9 cellular contexts compared by ENCODE assay signal in the genomic region with DNA sequence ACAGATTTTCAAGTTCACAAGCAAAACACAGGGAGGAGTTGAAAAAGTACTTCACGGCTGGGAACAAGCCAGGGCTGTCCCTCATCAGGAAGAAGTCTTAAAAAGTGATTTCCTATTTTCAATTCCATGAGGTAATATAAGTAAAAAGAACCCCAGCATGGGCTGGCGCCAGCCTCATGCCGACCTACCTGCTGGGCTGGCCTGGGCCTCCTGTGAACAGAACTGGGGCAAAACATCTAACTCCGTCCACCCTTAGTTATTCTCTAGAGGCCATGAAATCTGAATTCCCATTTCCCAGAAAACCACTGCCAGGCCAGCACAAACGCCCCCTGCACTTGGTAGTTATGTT.
DNase-seq lines count a peak whose midpoint lies in the region; ATAC-seq and TF ChIP-seq lines count a peak whose summit lies in the region.
"Had no signal": no experiment of that assay in that cellular context is flagged by ENCODE, and none has a peak within 500 bp of the region (broad histone marks: within the 10 kb centered on the region; RNA-seq: fewer than 3 reads in every experiment).

No MANE protein-coding gene starts in this region.

- DNase-seq in heart right ventricle (peak in 1 of 2 donors; percentile 48), cardiac septum (ENCODE audit: low spot score) (no peak), neural crest cell (ENCODE audit: low read depth, low spot score) (no peak), midbrain (lab: John Stamatoyannopoulos, UW) (no peak), HAP-1 (ENCODE audit: low spot score in 2 of 2) (no peak)
- DNase-seq: Calu3 had no signal

- H3K27me3 Mint-ChIP-seq in neural crest cell (ENCODE audit: low read depth): no peaks in the 10 kb centered on the region

- peaks cover 16% of the 10 kb centered on the region for H3K36me3 Mint-ChIP-seq in neural crest cell (ENCODE audit: low read depth)

- H3K4me3 ChIP-seq in heart right ventricle (peak overlapping the region in 1 of 10 donors; percentile 2), duodenal mucosa (ENCODE audit: low read depth in 1 of 2, low read length in 2 of 2) (peak overlapping the region in 1 of 2 donors; percentile 19), HAP-1 (no peak overlapping the region)

- intact Hi-C loops in heart right ventricle (cut with DNase I): loop anchor here in 7 of 10 donors (2.0 to 10.0 kb wide), 6 partner anchors 36 to 154 kb away; a partner anchor contains a TSS
- intact Hi-C loops in cardiac septum (cut with DNase I): loop anchor here (2.0 to 5.0 kb wide), 2 partner anchors 124 to 148 kb away; a partner anchor contains a TSS

- in situ Hi-C loops in HAP-1 (cut with MboI; ENCODE audit: low sequenced_read_pairs): no loop called here

- 26 to 31% methylated on average over 5 of the region's 5 CpGs for WGBS in heart right ventricle, 2 donors

- peak overlapping the region; percentile 53 for H3K4me3 Mint-ChIP-seq in neural crest cell

- H3K9ac ChIP-seq in duodenal mucosa (ENCODE audit: low read depth in 1 of 2, low read length in 2 of 2): peak overlapping the region in 1 of 2 donors; percentile 41

- TF ChIP-seq CTCF in heart right ventricle (IDR thresholded peaks at IDR 0.05) (no peak), neural crest cell (conservative IDR thresholded peaks at IDR 0.05) (no peak)

- no peaks in the 10 kb centered on the region for H3K9me3 Mint-ChIP-seq in neural crest cell

- H3K27ac ChIP-seq in heart right ventricle: peak overlapping the region; percentile 71 to 93 (median 84)
- peak overlapping the region; percentile 81 for H3K27ac ChIP-seq in duodenal mucosa (ENCODE audit: low read depth, low read length)

- H3K27me3 ChIP-seq in heart right ventricle (no peaks in the 10 kb centered on the region), duodenal mucosa (ENCODE audit: control insufficient read depth in 1 of 2, insufficient read depth in 2 of 2, low read length in 2 of 2) (no peaks in the 10 kb centered on the region), HAP-1 (ENCODE audit: low read depth) (no peaks in the 10 kb centered on the region)

- H3K36me3 ChIP-seq in heart right ventricle (peaks cover 0 to 59% (median 26%) of the 10 kb centered on the region in 9 donors), duodenal mucosa (ENCODE audit: control insufficient read depth in 1 of 2, insufficient read depth in 2 of 2, low read length in 2 of 2) (peaks cover 25 to 81% of the 10 kb centered on the region in 2 donors), HAP-1 (replicated peaks) (peaks cover 93% of the 10 kb centered on the region)

- H3K9me3 ChIP-seq in heart right ventricle: no peaks in the 10 kb centered on the region
- no peaks in the 10 kb centered on the region for H3K9me3 ChIP-seq in duodenal mucosa (ENCODE audit: control insufficient read depth in 1 of 2, low read length in 2 of 2)
- H3K9me3 ChIP-seq in HAP-1: no peaks in the 10 kb centered on the region

- peak overlapping the region; percentile 99 for H3K27ac Mint-ChIP-seq in neural crest cell (ENCODE audit: unreplicated experiment)

- H3K4me1 ChIP-seq in heart right ventricle: peaks cover 18 to 61% (median 52%) of the 10 kb centered on the region in 9 donors
- peaks cover 38 to 40% of the 10 kb centered on the region in 2 donors for H3K4me1 ChIP-seq in duodenal mucosa (ENCODE audit: control insufficient read depth in 1 of 2, insufficient read depth in 2 of 2, low read length in 2 of 2)
- H3K4me1 ChIP-seq in HAP-1: no peaks in the 10 kb centered on the region

- ATAC-seq in heart right ventricle: peak in 2 of 8 donors; percentile 31 to 37
- no peak for ATAC-seq in HG03039 (IDR thresholded peaks at IDR 0.05; ENCODE audit: unreplicated experiment)
- no peak for ATAC-seq in GM18907 (IDR thresholded peaks at IDR 0.05; ENCODE audit: unreplicated experiment)

- peaks cover 25% of the 10 kb centered on the region for H3K4me1 Mint-ChIP-seq in neural crest cell
